8 cellular contexts compared by ENCODE assay signal in genomic region chr14:101965796-101966718, GRCh38.
ATAC-seq, FAIRE-seq and TF ChIP-seq lines count a peak whose summit lies in the region.

No MANE protein-coding gene starts in this region.

- no peaks in the 10 kb centered on the region; the same call in 1 of the 2 replicates for H3F3A ChIP-seq in OCI-LY1 (ENCODE audit: insufficient read depth, low read length)

- H3K27me3 ChIP-seq in OCI-LY1 (ENCODE audit: insufficient read depth, low read length) (no peaks in the 10 kb centered on the region), endocrine pancreas (ENCODE audit: control insufficient read depth, insufficient read depth, low read length) (no peaks in the 10 kb centered on the region), neutrophil (no peaks in the 10 kb centered on the region)

- peak overlapping the region; percentile 89 for H3K9ac ChIP-seq in OCI-LY1 (ENCODE audit: low read length)
- peak overlapping the region; percentile 86 for H3K9ac ChIP-seq in endocrine pancreas (ENCODE audit: control insufficient read depth, insufficient read depth, low read length)

- peak overlapping the region; percentile 93 for H3K4me2 ChIP-seq in OCI-LY1 (ENCODE audit: low read length)

- ATAC-seq in GM21526 (IDR thresholded peaks at IDR 0.05; ENCODE audit: low FRiP score, unreplicated experiment) (no peak), HG03439 (IDR thresholded peaks at IDR 0.05; ENCODE audit: unreplicated experiment) (no peak), GM18867 (IDR thresholded peaks at IDR 0.05; ENCODE audit: unreplicated experiment) (no peak), GM18519 (IDR thresholded peaks at IDR 0.05; ENCODE audit: low FRiP score, unreplicated experiment) (no peak)

- H4K20me1 ChIP-seq in OCI-LY1 (ENCODE audit: insufficient read depth, low read length) = no peaks in the 10 kb centered on the region

- H2AFZ ChIP-seq in OCI-LY1 (ENCODE audit: low read length) = no peak overlapping the region

- peak; percentile 50 for FAIRE-seq in G401.6 (lab: Jason Lieb, UNC)

- no peaks in the 10 kb centered on the region for H3K9me2 ChIP-seq in OCI-LY1 (ENCODE audit: low read depth, low read length)

- TF ChIP-seq CTCF in OCI-LY1 (IDR thresholded peaks at IDR 0.05; ENCODE audit: low read length) = no peak
- no peak for TF ChIP-seq CTCF in neutrophil (IDR thresholded peaks at IDR 0.05)

- peaks cover 46% of the 10 kb centered on the region for H3K79me2 ChIP-seq in OCI-LY1 (ENCODE audit: insufficient read depth, low read length)

- H3K9me3 ChIP-seq in OCI-LY1 (ENCODE audit: low read length) (no peaks in the 10 kb centered on the region), endocrine pancreas (ENCODE audit: control insufficient read depth, low read length) (no peaks in the 10 kb centered on the region), neutrophil (no peaks in the 10 kb centered on the region)

- H3K27ac ChIP-seq in OCI-LY1 (ENCODE audit: low read depth, low read length, poor library complexity, severe bottlenecking) = peak overlapping the region; percentile 94
- H3K27ac ChIP-seq in neutrophil = peak overlapping the region; percentile 92

- H3K4me1 ChIP-seq in OCI-LY1 (ENCODE audit: insufficient read depth, low read length, severe bottlenecking) (peaks cover 65% of the 10 kb centered on the region), endocrine pancreas (ENCODE audit: control insufficient read depth, insufficient read depth, low read length) (peaks cover 17% of the 10 kb centered on the region), neutrophil (ENCODE audit: control insufficient read depth in 1 of 2, insufficient read depth in 1 of 2, low read depth in 1 of 2, low read length in 1 of 2) (peaks cover 14 to 27% of the 10 kb centered on the region in 2 experiments)

- peak overlapping the region; percentile 96 for H3K4me3 ChIP-seq in OCI-LY1 (ENCODE audit: low read depth, low read length, poor library complexity, severe bottlenecking)
- H3K4me3 ChIP-seq in endocrine pancreas (ENCODE audit: control insufficient read depth, insufficient read depth, low read length) = peak overlapping the region; percentile 79
- peak overlapping the region; percentile 93 to 96 for H3K4me3 ChIP-seq in neutrophil (ENCODE audit: low read depth in 1 of 2, low read length in 1 of 2)

- H3K36me3 ChIP-seq in OCI-LY1 (ENCODE audit: insufficient read depth, low read length) (0 out of 2 replicates have a peak, but pooled peaks cover 4% of the 10 kb centered on the region), endocrine pancreas (ENCODE audit: control insufficient read depth, insufficient read depth, low read length) (no peaks in the 10 kb centered on the region), neutrophil (peaks cover 6% of the 10 kb centered on the region)
